ENCODE assay signal across 1 cellular context in the genomic region with DNA sequence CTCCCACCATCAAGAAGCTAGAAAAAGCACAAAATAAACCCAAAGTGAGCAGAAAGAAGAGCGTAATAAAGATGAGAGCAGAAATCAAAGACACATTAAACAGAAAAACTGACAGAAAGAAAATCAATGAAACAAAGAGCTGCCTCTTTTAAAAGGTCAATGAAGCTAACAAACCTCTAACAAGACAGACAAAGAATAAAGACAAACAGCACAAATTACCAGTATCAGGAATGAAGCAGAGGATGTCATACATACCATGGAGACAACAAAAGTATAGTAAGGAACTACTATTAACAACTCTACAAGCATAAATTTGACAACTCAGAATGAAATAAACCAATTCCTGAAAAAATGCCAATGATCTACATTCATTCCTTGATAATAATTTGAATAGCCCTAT.
TF ChIP-seq lines count a peak whose summit lies in the region.

No MANE protein-coding gene starts in this region.

TF ChIP-seq in K562, 482 proteins besides CTCF, POLR2A, EP300 and RAD21 (continued from another document):
- TF ChIP-seq KAT8 (IDR thresholded peaks at IDR 0.05; ENCODE audit: low read depth) = no peak
- no peak for TF ChIP-seq RNF2 (IDR thresholded peaks at IDR 0.05)
- 0 out of 2 replicates have a peak, but pooled peaks have one; percentile 55 for TF ChIP-seq TSC22D4 (tag; IDR thresholded peaks at IDR 0.05)
- TF ChIP-seq POLR2B (IDR thresholded peaks at IDR 0.05; ENCODE audit: low read depth, partially characterized antibody) = no peak
